In the genomic region with DNA sequence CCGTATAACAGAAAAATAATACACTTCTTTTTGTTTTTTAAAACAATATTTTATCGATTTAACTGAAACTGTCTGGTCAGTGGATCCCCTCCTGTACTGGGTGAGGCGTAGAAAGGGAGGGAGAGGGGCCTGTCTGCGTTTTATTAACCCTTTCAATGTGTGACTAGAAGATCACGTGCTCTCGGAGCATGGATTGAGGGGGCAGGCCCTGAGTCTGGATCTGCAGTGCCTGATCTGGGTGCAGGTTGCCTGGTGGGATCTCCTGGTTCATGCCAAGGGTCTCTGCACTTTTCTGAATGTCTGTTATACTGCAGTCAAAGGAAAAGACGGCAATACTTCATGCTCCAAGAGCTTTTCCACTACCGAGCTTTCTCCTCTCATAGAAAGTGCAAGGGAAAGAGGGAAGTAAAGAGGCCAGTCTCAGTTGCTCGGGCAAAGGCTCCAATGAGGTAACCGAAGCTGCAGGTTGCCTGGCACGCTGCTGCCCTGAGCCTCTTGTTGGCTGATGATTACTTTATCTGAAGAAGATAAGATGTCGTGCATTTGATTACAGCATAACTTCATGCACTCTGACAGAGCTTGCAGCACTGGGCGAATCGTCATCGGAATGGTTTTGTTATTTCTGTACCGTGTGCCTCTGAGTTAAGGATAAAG, we compare ENCODE assay signal across 21 cellular contexts.
A peak's percentile ranks its signal among the peaks of the same experiment; 100 is the strongest.
DNase-seq lines count a peak whose midpoint lies in the region; ATAC-seq and TF ChIP-seq lines count a peak whose summit lies in the region.
"Had no signal": no experiment of that assay in that cellular context is flagged by ENCODE, and none has a peak within 500 bp of the region (broad histone marks: within the 10 kb centered on the region; RNA-seq: fewer than 3 reads in every experiment).

No MANE protein-coding gene starts in this region.

- no peaks in the 10 kb centered on the region for H3F3A ChIP-seq in SK-N-SH (replicated peaks; ENCODE audit: insufficient read depth)

- no peak for TF ChIP-seq EP300 in SK-N-SH (IDR thresholded peaks at IDR 0.05; ENCODE audit: borderline replicate concordance in 1 of 2, low read depth in 1 of 2, low read length in 1 of 2)

- peaks cover 3% of the 10 kb centered on the region for H3K27me3 Mint-ChIP-seq in activated T-cell treated with anti-CD3 and anti-CD28 coated beads, Interleukin-2, amount 50 U/mL, for 4 hours (ENCODE audit: low read depth)
- peaks cover 4% of the 10 kb centered on the region for H3K27me3 Mint-ChIP-seq in activated T-helper 17 cell treated with anti-CD3 and anti-CD28 coated beads, Interleukin-2, amount 50 U/mL, for 72 hours

- no peaks in the 10 kb centered on the region for H3K4me1 Mint-ChIP-seq in activated T-cell treated with anti-CD3 and anti-CD28 coated beads, Interleukin-2, amount 50 U/mL, for 4 hours (ENCODE audit: low read depth)
- H3K4me1 Mint-ChIP-seq in activated T-helper 17 cell treated with anti-CD3 and anti-CD28 coated beads, Interleukin-2, amount 50 U/mL, for 72 hours, result no peaks in the 10 kb centered on the region
- H3K4me1 Mint-ChIP-seq: B cell, IgD-negative memory B cell had no signal

- POLR2A ChIA-PET in SK-N-SH (lab: Yijun Ruan, JAX), result no interaction called here

- no peak for TF ChIP-seq POLR2A in body of pancreas (IDR thresholded peaks at IDR 0.05)

- ATAC-seq in SK-N-SH treated with all-trans-retinoic acid at 6 μM for 48 hours (no peak), body of pancreas (peak; percentile 68), HG03175 (IDR thresholded peaks at IDR 0.05; ENCODE audit: unreplicated experiment) (no peak)
- ATAC-seq in activated T-cell treated with anti-CD3 and anti-CD28 coated beads, Interleukin-2, amount 50 U/mL, for 4 hours, result no peak
- ATAC-seq in activated T-helper 17 cell treated with anti-CD3 and anti-CD28 coated beads, Interleukin-2, amount 50 U/mL, for 72 hours (replicated peaks), result no peak
- ATAC-seq: Panc1 had no signal

- no peak overlapping the region for H3K4me2 ChIP-seq in SK-N-SH

- H3K36me3 Mint-ChIP-seq in activated T-cell treated with anti-CD3 and anti-CD28 coated beads, Interleukin-2, amount 50 U/mL, for 4 hours (ENCODE audit: insufficient read depth), result no peaks in the 10 kb centered on the region
- no peaks in the 10 kb centered on the region for H3K36me3 Mint-ChIP-seq in activated T-helper 17 cell treated with anti-CD3 and anti-CD28 coated beads, Interleukin-2, amount 50 U/mL, for 72 hours (ENCODE audit: low read depth)
- H3K36me3 Mint-ChIP-seq: IgD-negative memory B cell had no signal

- H3K36me3 ChIP-seq in SK-N-SH (replicated peaks in 1 of 2; ENCODE audit: control insufficient read depth in 1 of 2, insufficient read depth in 2 of 2, low read length in 1 of 2) (no peaks in the 10 kb centered on the region), body of pancreas (replicated peaks in 1 of 2; ENCODE audit: insufficient read depth in 1 of 2, low read depth in 2 of 2) (no peaks in the 10 kb centered on the region)
- H3K36me3 ChIP-seq: MG63 had no signal

- H3K4me1 ChIP-seq in SK-N-SH (ENCODE audit: control insufficient read depth in 1 of 2, insufficient read depth in 2 of 2, low read depth in 1 of 2, low read length in 1 of 2), result peaks cover 0 to 48% of the 10 kb centered on the region in 2 experiments; a peak in 2 of 4 replicates
- no peaks in the 10 kb centered on the region for H3K4me1 ChIP-seq in body of pancreas

- H3K4me3 ChIP-seq in SK-N-SH (ENCODE audit: low read depth in 2 of 2, low read length in 1 of 2), result no peak overlapping the region
- no peak overlapping the region for H3K4me3 ChIP-seq in body of pancreas
- H3K4me3 ChIP-seq: MG63 had no signal

- H3K27ac ChIP-seq in SK-N-SH (ENCODE audit: low read depth in 2 of 2, low read length in 1 of 2), result no peak overlapping the region
- no peak overlapping the region for H3K27ac ChIP-seq in body of pancreas

- H4K20me1 ChIP-seq in SK-N-SH (ENCODE audit: insufficient read depth), result no peaks in the 10 kb centered on the region

- H3K4me3 Mint-ChIP-seq in activated T-cell treated with anti-CD3 and anti-CD28 coated beads, Interleukin-2, amount 50 U/mL, for 4 hours, result no peak overlapping the region
- H3K4me3 Mint-ChIP-seq in activated T-helper 17 cell treated with anti-CD3 and anti-CD28 coated beads, Interleukin-2, amount 50 U/mL, for 72 hours, result no peak overlapping the region
- H3K4me3 Mint-ChIP-seq: B cell, H9, IgD-negative memory B cell had no signal

- H3K9me3 ChIP-seq in SK-N-SH, result no peaks in the 10 kb centered on the region
- H3K9me3 ChIP-seq in body of pancreas, result no peaks in the 10 kb centered on the region
- H3K9me3 ChIP-seq: MG63 had no signal

- H3K9ac ChIP-seq in SK-N-SH, result no peak overlapping the region

- H3K9me3 Mint-ChIP-seq in activated T-cell treated with anti-CD3 and anti-CD28 coated beads, Interleukin-2, amount 50 U/mL, for 4 hours, result no peaks in the 10 kb centered on the region
- no peaks in the 10 kb centered on the region for H3K9me3 Mint-ChIP-seq in activated T-helper 17 cell treated with anti-CD3 and anti-CD28 coated beads, Interleukin-2, amount 50 U/mL, for 72 hours
- H3K9me3 Mint-ChIP-seq: IgD-negative memory B cell had no signal

- peaks cover 11% of the 10 kb centered on the region for H3K27me3 ChIP-seq in SK-N-SH (ENCODE audit: insufficient read depth)
- H3K27me3 ChIP-seq in body of pancreas, result no peaks in the 10 kb centered on the region

- CTCF ChIA-PET in SK-N-SH (lab: Yijun Ruan, JAX), result interaction anchor here (1.3 kb wide), 1 partner anchor 15 kb away, joined by 3 read pairs; no protein-coding TSS in a partner anchor

- TF ChIP-seq CTCF in SK-N-SH (IDR thresholded peaks at IDR 0.05) (no peak), body of pancreas (IDR thresholded peaks at IDR 0.05) (no peak)

- no peaks in the 10 kb centered on the region for H3K9me2 ChIP-seq in SK-N-SH

- no peak for TF ChIP-seq RAD21 in SK-N-SH (IDR thresholded peaks at IDR 0.05; ENCODE audit: low read length)

- H3K79me2 ChIP-seq in SK-N-SH (ENCODE audit: insufficient read depth), result no peaks in the 10 kb centered on the region

- DNase-seq in SK-N-SH (no peak), body of pancreas (peak in 2 of 4 donors; percentile 12 to 25), mucosa of gallbladder (ENCODE audit: low spot score) (peak; percentile 45), ureter (ENCODE audit: low spot score) (peak; percentile 34)
- DNase-seq in activated T-cell treated with anti-CD3 and anti-CD28 coated beads, Interleukin-2, amount 50 U/mL, for 4 hours, result no peak
- DNase-seq: 8988T, DMS 273 treated with DMSO at 0.1 percent for 48 hours, H9, Kasumi-1, MG63, NCI-H1092, NCI-H1436 treated with DMSO at 0.1 percent for 48 hours, NCI-H2029, NCI-H345, NCI-H524 treated with DMSO at 0.1 percent for 48 hours had no signal

- 46% methylated on average over 16 of the region's 16 CpGs for WGBS in SK-N-SH (ENCODE audit: low lambda C conversion rate)
- WGBS in body of pancreas, 2 donors, result 27 to 35% methylated on average over 16 of the region's 16 CpGs

- no peak overlapping the region for H3K27ac Mint-ChIP-seq in activated T-helper 17 cell treated with anti-CD3 and anti-CD28 coated beads, Interleukin-2, amount 50 U/mL, for 72 hours
- H3K27ac Mint-ChIP-seq: B cell, H9, IgD-negative memory B cell had no signal

- H2AFZ ChIP-seq in SK-N-SH (ENCODE audit: low read depth), result no peak overlapping the region

- intact Hi-C loops in body of pancreas (cut with DNase I), result no loop called here

TF ChIP-seq in SK-N-SH treated with all-trans-retinoic acid at 6 μM for 48 hours, 23 proteins besides CTCF, POLR2A, EP300 and RAD21:
- no peak for TF ChIP-seq ZC3H10 (CRISPR knock-in tag; IDR thresholded peaks at IDR 0.05)

Comparison
In these comparisons a context has a peak if more than half of its experiments do, and no peak if none do; other contexts are left out.
1. DNase-seq: peak in mucosa of gallbladder (single experiment) and ureter (single experiment); none in SK-N-SH (single experiment) and activated T-cell treated with anti-CD3 and anti-CD28 coated beads, Interleukin-2, amount 50 U/mL, for 4 hours (single experiment).